In genomic region chr6:51768087-51768486, GRCh38 we compare ENCODE assay signal across 8 cellular contexts.
"Had no signal": no experiment of that assay in that cellular context is flagged by ENCODE, and none has a peak within 500 bp of the region (broad histone marks: within the 10 kb centered on the region; RNA-seq: fewer than 3 reads in every experiment).

No MANE protein-coding gene starts in this region.

- H3K4me1 ChIP-seq: HAP-1 had no signal

- H2AFZ ChIP-seq: GM23248 had no signal

- DNase-seq: GM23248, GOT3, H7, HFFc6 had no signal

- H3K9me3 ChIP-seq: HAP-1 had no signal

- H3K36me3 ChIP-seq: HAP-1 had no signal

- ATAC-seq: HCT116, HepG2 had no signal

- H3K9ac ChIP-seq: GM23248 had no signal

- H3K4me3 ChIP-seq: GM23248, HAP-1 had no signal

- H3K27ac ChIP-seq: GM23248, HL-60 had no signal
